Comparison of ENCODE assay signal across 8 cellular contexts in the genomic region with DNA sequence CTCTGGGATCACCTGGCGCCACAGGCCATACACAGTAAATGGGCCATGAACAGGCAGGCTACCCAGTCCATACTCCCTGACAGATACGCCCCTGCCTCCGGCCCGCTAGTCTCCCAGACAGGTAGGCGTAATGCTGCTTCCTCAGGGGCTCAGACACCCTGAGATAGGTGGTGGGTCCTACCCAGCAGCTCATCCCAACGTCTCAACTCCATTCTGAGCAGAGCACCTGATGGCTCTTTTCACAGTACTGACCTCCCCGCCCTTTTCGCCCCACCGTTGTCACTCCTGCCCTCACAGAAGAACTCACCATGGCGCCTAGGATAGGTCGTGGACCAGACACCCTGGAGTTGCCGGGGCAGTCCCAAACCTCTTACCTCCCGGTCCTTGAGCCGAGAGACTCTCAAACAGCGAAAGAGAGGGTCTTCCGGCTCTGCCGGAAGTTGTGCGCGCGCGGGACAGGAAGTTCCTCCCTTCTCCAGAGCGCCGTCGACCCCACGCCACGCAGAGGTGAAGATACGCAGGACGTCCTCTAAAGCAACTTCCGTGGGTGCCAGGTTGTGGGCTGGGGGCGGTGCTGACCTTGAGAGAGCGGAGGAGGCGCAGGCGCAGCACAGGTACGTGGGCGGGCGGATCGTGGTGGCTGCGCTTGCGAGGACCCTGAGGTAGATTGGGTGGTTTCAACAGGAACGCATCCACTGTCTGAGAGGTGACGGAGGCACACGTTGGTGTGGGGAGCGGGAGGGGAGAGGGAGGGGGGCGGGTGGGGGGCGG. TPM values are rescaled to one million over a fixed set of nuclear protein-coding genes. Genes with fewer than 3 reads are reported as not detected.
DNase-seq lines count a peak whose midpoint lies in the region; ATAC-seq lines count a peak whose summit lies in the region.

A gene (minus strand): TSS at position 432 of the 771 bp plus-strand sequence. CDS start 122 bp downstream, at position 310.

- peak within 1 kb of the TSS; percentile 88 for H3K27ac Mint-ChIP-seq in memory B cell

- H3K4me1 ChIP-seq in effector memory CD4-positive, alpha-beta T cell (ENCODE audit: control insufficient read depth, insufficient read depth, low read length, poor library complexity, severe bottlenecking): peaks cover 14% of the 10 kb centered on the region

- peak within 1 kb of the TSS; percentile 90 for H3K4me3 ChIP-seq in effector memory CD4-positive, alpha-beta T cell (ENCODE audit: insufficient read depth, low read depth, low read length, poor library complexity, severe bottlenecking)

- ATAC-seq in GM21367 (IDR thresholded peaks at IDR 0.05; ENCODE audit: unreplicated experiment) (peak; percentile 99), memory B cell (ENCODE audit: low read depth) (peak; percentile 95)

- H3K9me3 Mint-ChIP-seq in memory B cell: no peaks in the 10 kb centered on the region

- H3K27me3 Mint-ChIP-seq in memory B cell: no peaks in the 10 kb centered on the region

- peaks cover 16% of the 10 kb centered on the region for H3K36me3 Mint-ChIP-seq in memory B cell

- H3K36me3 ChIP-seq in effector memory CD4-positive, alpha-beta T cell (ENCODE audit: control insufficient read depth, insufficient read depth, low read length): no peaks in the 10 kb centered on the region

- peak within 1 kb of the TSS; percentile 92 for H3K27ac ChIP-seq in effector memory CD4-positive, alpha-beta T cell (ENCODE audit: insufficient read depth, low read length, poor library complexity, severe bottlenecking)

- no peaks in the 10 kb centered on the region for H3K9me3 ChIP-seq in effector memory CD4-positive, alpha-beta T cell (ENCODE audit: control insufficient read depth, low read length)

- H3K4me3 Mint-ChIP-seq in memory B cell: peak within 1 kb of the TSS; percentile 87

- H3K4me1 Mint-ChIP-seq in memory B cell: peaks cover 16% of the 10 kb centered on the region

- DNase-seq in COR-L47 (lab: John Stamatoyannopoulos, UW) (peak; percentile 97), HT1080 (ENCODE audit: low read depth) (peak; percentile 91), NOMO-1 (lab: John Stamatoyannopoulos, UW; ENCODE audit: unreplicated experiment in 2 of 2) (peak; percentile 91 to 95), memory B cell (ENCODE audit: low spot score in 2 of 2) (peak; percentile 81 to 91)
- DNase-seq in activated CD8-positive, alpha-beta memory T cell treated with anti-CD3 and anti-CD28 coated beads for 24 hours: peak; percentile 94
- DNase-seq in effector memory CD4-positive, alpha-beta T cell: peak; percentile 92 to 94 (median 94)
- DNase-seq in stimulated activated CD8-positive, alpha-beta memory T cell treated with anti-CD3 and anti-CD28 coated beads, Interleukin-12 subunit alpha, Interleukin-12 subunit beta, amount 100 ng/mL, for 1 hour (ENCODE audit: low read depth): peak; percentile 92

- H3K27me3 ChIP-seq in effector memory CD4-positive, alpha-beta T cell (replicated peaks; ENCODE audit: control insufficient read depth, insufficient read depth, low read length, poor library complexity, severe bottlenecking): no peaks in the 10 kb centered on the region

RNA-seq across cellular contexts. Expression of the gene that starts here (rescaled TPM):
- total RNA-seq in HT1080 (2014; rRNA removed; shearing (Covaris generic)): 13.0 TPM in 2 replicates
- polyA plus RNA-seq in HT1080 (2015; cell fraction: cytosol; rRNA removed): 19.2 and 20.5 TPM in 2 replicates
- polyA plus RNA-seq in HT1080 (2015; cell fraction: nucleus; rRNA removed): 68.7 and 75.3 TPM in 2 replicates

Comparison
In these comparisons a context has a peak if more than half of its experiments do, and no peak if none do; other contexts are left out.
1. Peak in every context shown above with its lines: DNase-seq, ATAC-seq, H3K4me3 ChIP-seq and H3K27ac ChIP-seq.